Comparison of ENCODE assay signal across 8 cellular contexts in the genomic region with DNA sequence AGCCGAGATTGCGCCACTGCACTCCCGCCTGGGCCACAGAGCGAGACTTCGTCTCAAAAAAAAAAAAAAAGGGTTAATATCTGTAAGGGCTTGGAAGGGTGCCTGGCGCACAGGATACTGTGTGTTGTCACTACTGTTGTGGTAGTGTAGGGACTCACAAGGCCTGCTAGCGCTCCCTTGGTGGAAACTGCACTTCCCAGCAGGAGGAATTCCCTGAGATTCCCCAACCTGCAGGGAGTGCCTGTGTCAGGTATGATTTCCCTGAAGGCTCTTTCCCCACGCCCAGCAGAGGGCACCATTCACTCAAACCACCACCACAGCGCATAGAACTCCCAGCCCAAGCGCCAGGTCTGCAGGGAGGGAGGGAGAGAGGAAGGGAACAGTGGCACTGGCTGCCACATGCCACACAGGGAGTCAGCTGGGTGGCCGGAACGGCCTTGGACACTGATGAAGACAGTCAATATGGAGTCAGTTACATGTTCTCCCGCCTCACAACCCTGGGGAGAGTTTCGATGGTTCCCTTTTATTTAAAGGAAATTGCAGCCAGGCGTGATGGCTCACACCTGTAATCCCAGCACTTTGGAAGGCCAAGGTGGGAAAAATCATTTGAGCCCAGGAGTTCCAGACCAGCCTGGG. TPM values are rescaled to one million over a fixed set of nuclear protein-coding genes. Genes with fewer than 3 reads are reported as not detected.
DNase-seq lines count a peak whose midpoint lies in the region; ATAC-seq and TF ChIP-seq lines count a peak whose summit lies in the region.

No MANE protein-coding gene starts in this region.

- WGBS in ovary, 3 donors, result 59 to 61% (median 60%) methylated on average over 15 of the region's 15 CpGs

- no peaks in the 10 kb centered on the region for H3K36me3 ChIP-seq in ovary

- H3K4me1 Mint-ChIP-seq in activated T-helper 17 cell treated with anti-CD3 and anti-CD28 coated beads, Interleukin-2, amount 50 U/mL, for 72 hours, result peaks cover 5% of the 10 kb centered on the region

- no peaks in the 10 kb centered on the region for H3K36me3 Mint-ChIP-seq in activated T-helper 17 cell treated with anti-CD3 and anti-CD28 coated beads, Interleukin-2, amount 50 U/mL, for 72 hours (ENCODE audit: low read depth)

- no peak for TF ChIP-seq EP300 in ovary (IDR thresholded peaks at IDR 0.05)

- no peak overlapping the region for H3K4me3 ChIP-seq in ovary

- H3K9me3 ChIP-seq in ovary, result no peaks in the 10 kb centered on the region

- TF ChIP-seq POLR2A in ovary (IDR thresholded peaks at IDR 0.05), result no peak

- no peaks in the 10 kb centered on the region for H3K27me3 ChIP-seq in ovary

- no peak overlapping the region for H3K4me3 Mint-ChIP-seq in activated T-helper 17 cell treated with anti-CD3 and anti-CD28 coated beads, Interleukin-2, amount 50 U/mL, for 72 hours

- TF ChIP-seq CTCF in ovary (IDR thresholded peaks at IDR 0.05), result peak in 2 of 3 donors; percentile 18 to 49

- H3K27me3 Mint-ChIP-seq in activated T-helper 17 cell treated with anti-CD3 and anti-CD28 coated beads, Interleukin-2, amount 50 U/mL, for 72 hours, result no peaks in the 10 kb centered on the region

- intact Hi-C loops in ovary (cut with DNase I), result no loop called here

- no peak overlapping the region for H3K27ac Mint-ChIP-seq in activated T-helper 17 cell treated with anti-CD3 and anti-CD28 coated beads, Interleukin-2, amount 50 U/mL, for 72 hours

- no peaks in the 10 kb centered on the region for H3K4me1 ChIP-seq in ovary (ENCODE audit: insufficient read depth)

- no peaks in the 10 kb centered on the region for H3K9me3 Mint-ChIP-seq in activated T-helper 17 cell treated with anti-CD3 and anti-CD28 coated beads, Interleukin-2, amount 50 U/mL, for 72 hours

- H3K27ac ChIP-seq in ovary, result no peak overlapping the region

- peak; percentile 76 for DNase-seq in Daoy (ENCODE audit: low read depth)
- peak; percentile 79 for DNase-seq in M059J (ENCODE audit: low read depth)
- DNase-seq in RPMI8226, result peak; percentile 81
- DNase-seq in foreskin melanocyte, result peak; percentile 64
- peak; percentile 52 to 68 (median 61) for DNase-seq in ovary
- peak; percentile 82 for DNase-seq in ureter (ENCODE audit: low spot score)

- peak; percentile 85 for ATAC-seq in activated T-helper 17 cell treated with anti-CD3 and anti-CD28 coated beads, Interleukin-2, amount 50 U/mL, for 72 hours (replicated peaks)
- ATAC-seq in GM21367 (IDR thresholded peaks at IDR 0.05; ENCODE audit: unreplicated experiment), result no peak

RNA-seq across cellular contexts. Expression of a gene that starts 32.7 kb away (rescaled TPM):
- total RNA-seq in Daoy (2014; rRNA removed; shearing (Covaris generic)), result under 0.01 TPM in 1 of 2 replicates, not detected in the other
- total RNA-seq in M059J (2014; rRNA removed; shearing (Covaris generic)), result 0.05 TPM in 1 of 2 replicates, not detected in the other
- total RNA-seq in activated T-helper 17 cell treated with anti-CD3 and anti-CD28 coated beads, Interleukin-2, amount 50 U/mL, for 72 hours, result 1 to 10 TPM; 1.8 to 3.0 TPM
- 100 to 1,000 TPM in 1 of 7 donors, 10 to 100 TPM in 2, 1 to 10 TPM in 4; 1.1 to 118 (median 9.1) TPM for total RNA-seq in ovary
- 10 to 100 TPM in 1 of 2 donors, 1 to 10 TPM in 1; 1.1 to 10.5 TPM for polyA plus RNA-seq in ovary
- total RNA-seq in ureter, result 428 TPM

RNA-seq across cellular contexts. Expression of a gene that starts 59.2 kb away (rescaled TPM):
- total RNA-seq in Daoy (2014; rRNA removed; shearing (Covaris generic)), result under 0.01 TPM in 1 of 2 replicates, not detected in the other
- total RNA-seq in M059J (2014; rRNA removed; shearing (Covaris generic)), result 3.1 and 3.9 TPM in 2 replicates
- under 1 TPM; 0.86 to 0.87 TPM for total RNA-seq in activated T-helper 17 cell treated with anti-CD3 and anti-CD28 coated beads, Interleukin-2, amount 50 U/mL, for 72 hours
- total RNA-seq in ovary (10 to 100 TPM; 32.4 to 99.0 (median 52.4) TPM), ureter (17.4 TPM)
- polyA plus RNA-seq in ovary, result 10 to 100 TPM; 75.2 to 84.5 TPM
